ENCODE assay signal across 28 cellular contexts in genomic region chr10:99418910-99419624, GRCh38.
"Had no signal": no experiment of that assay in that cellular context is flagged by ENCODE, and none has a peak within 500 bp of the region (broad histone marks: within the 10 kb centered on the region; RNA-seq: fewer than 3 reads in every experiment).

No MANE protein-coding gene starts in this region.

- H2AFZ ChIP-seq: hepatocyte had no signal

- H3K36me3 Mint-ChIP-seq: natural killer cell had no signal

- H3K4me3 Mint-ChIP-seq: naive B cell; natural killer cell; nephron progenitor cell; stimulated activated memory B cell treated with anti-CD40 and anti-IgM and Interleukin-4, amounts not matched to agents 10 μg/mL and 1 μg/mL and 100 μg/mL, for 72 hours had no signal

- ATAC-seq: lower lobe of right lung; natural killer cell; pancreas; stimulated activated memory B cell treated with anti-CD40 and anti-IgM and Interleukin-4, amounts not matched to agents 10 μg/mL and 1 μg/mL and 100 μg/mL, for 72 hours; upper lobe of right lung had no signal

- H3K27ac ChIP-seq: heart right ventricle, hepatocyte, left lung, lower lobe of right lung, pancreas, prostate gland, sigmoid colon, suprapubic skin, thoracic aorta, tibial artery, upper lobe of right lung had no signal

- H3K36me3 ChIP-seq: prostate gland had no signal

- H3K9me3 ChIP-seq: left lung, lower lobe of right lung, pancreas, prostate gland, sigmoid colon, suprapubic skin, thoracic aorta, tibial artery, upper lobe of right lung had no signal

- DNase-seq: heart right ventricle; islet precursor cell; left lung; lower lobe of right lung; mammary epithelial cell; mesenchymal stem cell; naive B cell; natural killer cell; nephron progenitor cell; pancreas; posterior cingulate gyrus; retina; right cardiac atrium; sigmoid colon; stimulated activated CD4-positive, alpha-beta T cell treated with anti-CD3 and anti-CD28 coated beads, Interleukin-1b, Interleukin-23, amount 100 ng/mL, for 48 hours; stimulated activated CD4-positive, alpha-beta T cell treated with anti-CD3 and anti-CD28 coated beads, Interleukin-2, amount 100 ng/mL, for 48 hours; stimulated activated CD4-positive, alpha-beta T cell treated with anti-CD3 and anti-CD28 coated beads, Interleukin-4, amount 100 ng/mL, for 4 hours; stimulated activated CD8-positive, alpha-beta memory T cell treated with anti-CD3 and anti-CD28 coated beads, Interleukin-4, amount 100 ng/mL, for 48 hours; stimulated activated naive CD4-positive, alpha-beta T cell treated with Interleukin-2 at 50 U/mL for 16 hours; tibial artery; trophoblast cell; upper lobe of right lung had no signal

- H3K9me3 Mint-ChIP-seq: natural killer cell had no signal

- H3K4me1 Mint-ChIP-seq: nephron progenitor cell had no signal

- H3K27me3 Mint-ChIP-seq: naive B cell; stimulated activated memory B cell treated with anti-CD40 and anti-IgM and Interleukin-4, amounts not matched to agents 10 μg/mL and 1 μg/mL and 100 μg/mL, for 72 hours had no signal

- H3K27me3 ChIP-seq: heart right ventricle, hepatocyte, left lung, pancreas, sigmoid colon, suprapubic skin, tibial artery, upper lobe of right lung had no signal

- H3K27ac Mint-ChIP-seq: natural killer cell; nephron progenitor cell; stimulated activated memory B cell treated with anti-CD40 and anti-IgM and Interleukin-4, amounts not matched to agents 10 μg/mL and 1 μg/mL and 100 μg/mL, for 72 hours had no signal

- H3K4me2 ChIP-seq: hepatocyte, smooth muscle cell had no signal

- H3K4me1 ChIP-seq: left lung, lower lobe of right lung, pancreas, prostate gland, sigmoid colon, suprapubic skin, tibial artery, upper lobe of right lung had no signal

- H3K4me3 ChIP-seq: heart right ventricle, hepatocyte, left lung, lower lobe of right lung, pancreas, prostate gland, sigmoid colon, smooth muscle cell, suprapubic skin, thoracic aorta, tibial artery, upper lobe of right lung had no signal
